1 cellular context compared by ENCODE assay signal in genomic region chr6:142902636-142903053, GRCh38.
TF ChIP-seq lines count a peak whose summit lies in the region.

No MANE protein-coding gene starts in this region.

TF ChIP-seq in GM12878, 131 proteins besides CTCF, POLR2A, EP300 and RAD21 (continued from another document):
- TF ChIP-seq NFIC (IDR thresholded peaks at IDR 0.05; ENCODE audit: low read depth, low read length) (peak; percentile 78), CBX3 (IDR thresholded peaks at IDR 0.05; ENCODE audit: borderline replicate concordance, low read depth) (no peak), CHD1 (IDR thresholded peaks at IDR 0.05; ENCODE audit: low read depth, low read length) (0 out of 2 replicates have a peak, but pooled peaks have one; percentile 51), NFYA (IDR thresholded peaks at IDR 0.05; ENCODE audit: borderline replicate concordance, low read depth, low read length) (no peak), BRCA1 (IDR thresholded peaks at IDR 0.05; ENCODE audit: low read depth, low read length) (no peak), POLR2AphosphoS2 (IDR thresholded peaks at IDR 0.05; ENCODE audit: low read depth, low read length) (no peak), KAT2A (conservative IDR thresholded peaks at IDR 0.05; ENCODE audit: control insufficient read depth, low read depth, low read length) (no peak), NBN (IDR thresholded peaks at IDR 0.05) (peak; percentile 35; the same call in 1 of the 2 replicates), MXI1 (IDR thresholded peaks at IDR 0.05; ENCODE audit: low read depth, low read length) (no peak), SIN3A (IDR thresholded peaks at IDR 0.05; ENCODE audit: low read depth, low read length) (no peak), YY1 (IDR thresholded peaks at IDR 0.05; ENCODE audit: low read depth, low read length) (peak; percentile 36; the same call in 1 of the 2 replicates), IKZF1 (conservative IDR thresholded peaks at IDR 0.05) (peak; percentile 76; the same call in 1 of the 2 replicates), ATF2 (IDR thresholded peaks at IDR 0.05; ENCODE audit: low read length) (peak; percentile 43), ATF3 (IDR thresholded peaks at IDR 0.05; ENCODE audit: borderline replicate concordance, extremely low read depth, low read depth, low read length) (no peak), RFX5 (IDR thresholded peaks at IDR 0.05; ENCODE audit: low read depth, low read length) (no peak), SP1 (IDR thresholded peaks at IDR 0.05; ENCODE audit: low read depth, low read length) (no peak), USF2 (IDR thresholded peaks at IDR 0.05; ENCODE audit: borderline replicate concordance, low read depth, low read length) (no peak; the same call in 1 of the 2 replicates), BHLHE40 (IDR thresholded peaks at IDR 0.05; ENCODE audit: borderline replicate concordance in 1 of 2, low read depth in 2 of 2, low read length in 1 of 2) (peak in 1 of 2 experiments; percentile 29; a peak in 3 of 4 replicates), DPF2 (IDR thresholded peaks at IDR 0.05) (peak; percentile 70; the same call in 1 of the 2 replicates), SUZ12 (IDR thresholded peaks at IDR 0.05; ENCODE audit: unreplicated experiment) (no peak), BCL3 (IDR thresholded peaks at IDR 0.05; ENCODE audit: borderline replicate concordance, insufficient read depth, low read depth, low read length, poor library complexity, severe bottlenecking) (peak; percentile 58), NFXL1 (IDR thresholded peaks at IDR 0.05; ENCODE audit: borderline replicate concordance) (no peak), ZNF622 (IDR thresholded peaks at IDR 0.05) (no peak), EED (IDR thresholded peaks at IDR 0.05; ENCODE audit: low read depth) (0 out of 2 replicates have a peak, but pooled peaks have one; percentile 73), GATAD2B (conservative IDR thresholded peaks at IDR 0.05; ENCODE audit: low read depth) (0 out of 2 replicates have a peak, but pooled peaks have one; percentile 33), SMAD1 (IDR thresholded peaks at IDR 0.05; ENCODE audit: low read depth, partially characterized antibody) (peak; percentile 91), BCLAF1 (IDR thresholded peaks at IDR 0.05) (no peak), ZBTB11 (CRISPR knock-in tag; IDR thresholded peaks at IDR 0.05) (no peak), MTA3 (IDR thresholded peaks at IDR 0.05; ENCODE audit: borderline replicate concordance, low read length) (no peak), TCF3 (IDR thresholded peaks at IDR 0.05; ENCODE audit: borderline replicate concordance, insufficient read depth, low read depth, low read length) (no peak), TCF12 (IDR thresholded peaks at IDR 0.05; ENCODE audit: low read depth, low read length) (0 out of 2 replicates have a peak, but pooled peaks have one; percentile 28), CHD2 (IDR thresholded peaks at IDR 0.05; ENCODE audit: borderline replicate concordance, low read depth, low read length) (peak; percentile 33; the same call in 1 of the 2 replicates), SUPT20H (IDR thresholded peaks at IDR 0.05; ENCODE audit: borderline replicate concordance, control insufficient read depth, low read depth, low read length) (no peak), SPI1 (IDR thresholded peaks at IDR 0.05; ENCODE audit: borderline replicate concordance, insufficient read depth, low read depth, low read length) (no peak), PML (IDR thresholded peaks at IDR 0.05; ENCODE audit: low read length) (no peak), RB1 (IDR thresholded peaks at IDR 0.05; ENCODE audit: borderline replicate concordance) (no peak), NR2F1 (conservative IDR thresholded peaks at IDR 0.05) (no peak), TBL1XR1 (IDR thresholded peaks at IDR 0.05; ENCODE audit: low read depth, low read length) (0 out of 2 replicates have a peak, but pooled peaks have one; percentile 14)
- TF ChIP-seq, protein P1, sequence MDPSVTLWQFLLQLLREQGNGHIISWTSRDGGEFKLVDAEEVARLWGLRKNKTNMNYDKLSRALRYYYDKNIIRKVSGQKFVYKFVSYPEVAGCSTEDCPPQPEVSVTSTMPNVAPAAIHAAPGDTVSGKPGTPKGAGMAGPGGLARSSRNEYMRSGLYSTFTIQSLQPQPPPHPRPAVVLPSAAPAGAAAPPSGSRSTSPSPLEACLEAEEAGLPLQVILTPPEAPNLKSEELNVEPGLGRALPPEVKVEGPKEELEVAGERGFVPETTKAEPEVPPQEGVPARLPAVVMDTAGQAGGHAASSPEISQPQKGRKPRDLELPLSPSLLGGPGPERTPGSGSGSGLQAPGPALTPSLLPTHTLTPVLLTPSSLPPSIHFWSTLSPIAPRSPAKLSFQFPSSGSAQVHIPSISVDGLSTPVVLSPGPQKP (IDR thresholded peaks at IDR 0.05; ENCODE audit: low read depth, low read length): no peak
- TF ChIP-seq, protein P2, sequence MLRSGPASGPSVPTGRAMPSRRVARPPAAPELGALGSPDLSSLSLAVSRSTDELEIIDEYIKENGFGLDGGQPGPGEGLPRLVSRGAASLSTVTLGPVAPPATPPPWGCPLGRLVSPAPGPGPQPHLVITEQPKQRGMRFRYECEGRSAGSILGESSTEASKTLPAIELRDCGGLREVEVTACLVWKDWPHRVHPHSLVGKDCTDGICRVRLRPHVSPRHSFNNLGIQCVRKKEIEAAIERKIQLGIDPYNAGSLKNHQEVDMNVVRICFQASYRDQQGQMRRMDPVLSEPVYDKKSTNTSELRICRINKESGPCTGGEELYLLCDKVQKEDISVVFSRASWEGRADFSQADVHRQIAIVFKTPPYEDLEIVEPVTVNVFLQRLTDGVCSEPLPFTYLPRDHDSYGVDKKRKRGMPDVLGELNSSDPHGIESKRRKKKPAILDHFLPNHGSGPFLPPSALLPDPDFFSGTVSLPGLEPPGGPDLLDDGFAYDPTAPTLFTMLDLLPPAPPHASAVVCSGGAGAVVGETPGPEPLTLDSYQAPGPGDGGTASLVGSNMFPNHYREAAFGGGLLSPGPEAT (IDR thresholded peaks at IDR 0.05; ENCODE audit: low read depth): peak; percentile 57; the same call in 1 of the 2 replicates
- TF ChIP-seq, protein P3, sequence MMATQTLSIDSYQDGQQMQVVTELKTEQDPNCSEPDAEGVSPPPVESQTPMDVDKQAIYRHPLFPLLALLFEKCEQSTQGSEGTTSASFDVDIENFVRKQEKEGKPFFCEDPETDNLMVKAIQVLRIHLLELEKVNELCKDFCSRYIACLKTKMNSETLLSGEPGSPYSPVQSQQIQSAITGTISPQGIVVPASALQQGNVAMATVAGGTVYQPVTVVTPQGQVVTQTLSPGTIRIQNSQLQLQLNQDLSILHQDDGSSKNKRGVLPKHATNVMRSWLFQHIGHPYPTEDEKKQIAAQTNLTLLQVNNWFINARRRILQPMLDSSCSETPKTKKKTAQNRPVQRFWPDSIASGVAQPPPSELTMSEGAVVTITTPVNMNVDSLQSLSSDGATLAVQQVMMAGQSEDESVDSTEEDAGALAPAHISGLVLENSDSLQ (IDR thresholded peaks at IDR 0.05): no peak; the same call in 1 of the 2 replicates
- TF ChIP-seq, protein P4, sequence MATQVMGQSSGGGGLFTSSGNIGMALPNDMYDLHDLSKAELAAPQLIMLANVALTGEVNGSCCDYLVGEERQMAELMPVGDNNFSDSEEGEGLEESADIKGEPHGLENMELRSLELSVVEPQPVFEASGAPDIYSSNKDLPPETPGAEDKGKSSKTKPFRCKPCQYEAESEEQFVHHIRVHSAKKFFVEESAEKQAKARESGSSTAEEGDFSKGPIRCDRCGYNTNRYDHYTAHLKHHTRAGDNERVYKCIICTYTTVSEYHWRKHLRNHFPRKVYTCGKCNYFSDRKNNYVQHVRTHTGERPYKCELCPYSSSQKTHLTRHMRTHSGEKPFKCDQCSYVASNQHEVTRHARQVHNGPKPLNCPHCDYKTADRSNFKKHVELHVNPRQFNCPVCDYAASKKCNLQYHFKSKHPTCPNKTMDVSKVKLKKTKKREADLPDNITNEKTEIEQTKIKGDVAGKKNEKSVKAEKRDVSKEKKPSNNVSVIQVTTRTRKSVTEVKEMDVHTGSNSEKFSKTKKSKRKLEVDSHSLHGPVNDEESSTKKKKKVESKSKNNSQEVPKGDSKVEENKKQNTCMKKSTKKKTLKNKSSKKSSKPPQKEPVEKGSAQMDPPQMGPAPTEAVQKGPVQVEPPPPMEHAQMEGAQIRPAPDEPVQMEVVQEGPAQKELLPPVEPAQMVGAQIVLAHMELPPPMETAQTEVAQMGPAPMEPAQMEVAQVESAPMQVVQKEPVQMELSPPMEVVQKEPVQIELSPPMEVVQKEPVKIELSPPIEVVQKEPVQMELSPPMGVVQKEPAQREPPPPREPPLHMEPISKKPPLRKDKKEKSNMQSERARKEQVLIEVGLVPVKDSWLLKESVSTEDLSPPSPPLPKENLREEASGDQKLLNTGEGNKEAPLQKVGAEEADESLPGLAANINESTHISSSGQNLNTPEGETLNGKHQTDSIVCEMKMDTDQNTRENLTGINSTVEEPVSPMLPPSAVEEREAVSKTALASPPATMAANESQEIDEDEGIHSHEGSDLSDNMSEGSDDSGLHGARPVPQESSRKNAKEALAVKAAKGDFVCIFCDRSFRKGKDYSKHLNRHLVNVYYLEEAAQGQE (IDR thresholded peaks at IDR 0.05; ENCODE audit: low read depth, low read length): 0 out of 2 replicates have a peak, but pooled peaks have one; percentile 6
TF ChIP-seq in GM12878: peak in this region for 39.
